ENCODE assay signal across 26 cellular contexts in genomic region chr10:119374236-119374635, GRCh38.
DNase-seq lines count a peak whose midpoint lies in the region; ATAC-seq, FAIRE-seq and TF ChIP-seq lines count a peak whose summit lies in the region.
"Had no signal": no experiment of that assay in that cellular context is flagged by ENCODE, and none has a peak within 500 bp of the region (broad histone marks: within the 10 kb centered on the region; RNA-seq: fewer than 3 reads in every experiment).

No MANE protein-coding gene starts in this region.

- H3K4me3 Mint-ChIP-seq in stimulated activated naive B cell treated with anti-CD40 and anti-IgM and Interleukin-4, amounts not matched to agents 10 μg/mL and 1 μg/mL and 100 μg/mL, for 72 hours, result no peak overlapping the region
- no peak overlapping the region for H3K4me3 Mint-ChIP-seq in type B pancreatic cell
- H3K4me3 Mint-ChIP-seq: CD4-positive, alpha-beta T cell had no signal

- H3K36me3 ChIP-seq in right atrium auricular region, result no peaks in the 10 kb centered on the region
- no peaks in the 10 kb centered on the region for H3K36me3 ChIP-seq in WERI-Rb-1
- no peaks in the 10 kb centered on the region for H3K36me3 ChIP-seq in kidney (ENCODE audit: control insufficient read depth in 1 of 2, insufficient read depth in 2 of 2, low read length in 2 of 2)
- H3K36me3 ChIP-seq: BE2C had no signal

- peak overlapping the region; percentile 49 for H3K27ac ChIP-seq in right cardiac atrium (ENCODE audit: low read length)
- no peak overlapping the region for H3K27ac ChIP-seq in right atrium auricular region
- H3K27ac ChIP-seq in WERI-Rb-1, result peak overlapping the region; percentile 8; the same call in 1 of the 2 replicates
- H3K27ac ChIP-seq in kidney (ENCODE audit: low read depth in 2 of 2, low read length in 2 of 2), result no peak overlapping the region
- H3K27ac ChIP-seq: PC-9, SK-N-MC had no signal

- FAIRE-seq in kidney (lab: Jason Lieb, UNC) (no peak), GM19239 (lab: Jason Lieb, UNC) (no peak)
- FAIRE-seq: A204.1, GM18507, H54 had no signal

- no peak overlapping the region for H3K9ac ChIP-seq in kidney (ENCODE audit: low read length in 2 of 2)

- intact Hi-C loops in right cardiac atrium (cut with DNase I) (loop anchor here in 1 of 4 donors (5.0 kb wide), 1 partner anchor 33 kb away; no protein-coding TSS in a partner anchor), kidney (cut with DNase I) (no loop called here)

- H3K4me1 ChIP-seq in right cardiac atrium (ENCODE audit: control insufficient read depth, insufficient read depth, low read length) (peaks cover 39% of the 10 kb centered on the region), right atrium auricular region (peaks cover 0 to 71% of the 10 kb centered on the region in 2 donors), kidney (ENCODE audit: control insufficient read depth in 1 of 2, insufficient read depth in 1 of 2, low read depth in 1 of 2, low read length in 2 of 2) (peaks cover 0 to 2% of the 10 kb centered on the region in 2 donors)
- H3K4me1 ChIP-seq: BE2C had no signal

- 84% methylated on average over 4 of the region's 4 CpGs for WGBS in right cardiac atrium

- no peak overlapping the region for H3K27ac Mint-ChIP-seq in stimulated activated naive B cell treated with anti-CD40 and anti-IgM and Interleukin-4, amounts not matched to agents 10 μg/mL and 1 μg/mL and 100 μg/mL, for 72 hours
- no peak overlapping the region for H3K27ac Mint-ChIP-seq in type B pancreatic cell

- H3K9me3 Mint-ChIP-seq in stimulated activated naive B cell treated with anti-CD40 and anti-IgM and Interleukin-4, amounts not matched to agents 10 μg/mL and 1 μg/mL and 100 μg/mL, for 72 hours, result peaks cover 5 to 14% of the 10 kb centered on the region in 2 donors
- H3K9me3 Mint-ChIP-seq in type B pancreatic cell, result no peaks in the 10 kb centered on the region
- H3K9me3 Mint-ChIP-seq: CD4-positive, alpha-beta T cell had no signal

- no peaks in the 10 kb centered on the region for H3K27me3 Mint-ChIP-seq in stimulated activated naive B cell treated with anti-CD40 and anti-IgM and Interleukin-4, amounts not matched to agents 10 μg/mL and 1 μg/mL and 100 μg/mL, for 72 hours
- no peaks in the 10 kb centered on the region for H3K27me3 Mint-ChIP-seq in type B pancreatic cell
- H3K27me3 Mint-ChIP-seq: CD4-positive, alpha-beta T cell had no signal

- no peaks in the 10 kb centered on the region for H3K27me3 ChIP-seq in right cardiac atrium (ENCODE audit: control insufficient read depth, insufficient read depth)
- no peaks in the 10 kb centered on the region for H3K27me3 ChIP-seq in right atrium auricular region
- H3K27me3 ChIP-seq in WERI-Rb-1 (ENCODE audit: insufficient read depth, low read depth, severe bottlenecking), result no peaks in the 10 kb centered on the region
- H3K27me3 ChIP-seq: BE2C had no signal

- H3K4me3 ChIP-seq in right cardiac atrium (ENCODE audit: low read length) (no peak overlapping the region), right atrium auricular region (no peak overlapping the region), WERI-Rb-1 (ENCODE audit: low read depth, low read length) (no peak overlapping the region), kidney (ENCODE audit: low read length in 2 of 2) (no peak overlapping the region)
- H3K4me3 ChIP-seq: PC-9, SK-N-MC had no signal

- peaks cover 53 to 96% of the 10 kb centered on the region in 2 donors for H3K4me1 Mint-ChIP-seq in stimulated activated naive B cell treated with anti-CD40 and anti-IgM and Interleukin-4, amounts not matched to agents 10 μg/mL and 1 μg/mL and 100 μg/mL, for 72 hours
- peaks cover 66% of the 10 kb centered on the region for H3K4me1 Mint-ChIP-seq in type B pancreatic cell (ENCODE audit: unreplicated experiment)

- DNase-seq in right cardiac atrium (peak in 1 of 3 donors; percentile 37), right atrium auricular region (ENCODE audit: low spot score) (no peak), WERI-Rb-1 (no peak), kidney (peak; percentile 30), foreskin melanocyte (no peak), type B pancreatic cell (ENCODE audit: extremely low spot score, unreplicated experiment) (no peak), GM19239 (ENCODE audit: insufficient read length, low spot score) (no peak)
- DNase-seq in stimulated activated naive B cell treated with anti-CD40 and anti-IgM and Interleukin-4, amounts not matched to agents 10 μg/mL and 1 μg/mL and 100 μg/mL, for 72 hours, result no peak
- DNase-seq: BE2C; CD4-positive, alpha-beta T cell; COR-L47; DMS79 treated with DMSO at 0.1 percent for 48 hours; KBM-7; MM.1S; NCI-H1092; NCI-H1436; NCI-H187 treated with DMSO at 0.1 percent for 48 hours; NCI-H2107; NCI-H510A; PC-9; RPMI8226; SHP77 treated with DMSO at 0.1 percent for 48 hours had no signal

- ATAC-seq in right cardiac atrium, result no peak
- ATAC-seq in stimulated activated naive B cell treated with anti-CD40 and anti-IgM and Interleukin-4, amounts not matched to agents 10 μg/mL and 1 μg/mL and 100 μg/mL, for 72 hours (replicated peaks), result no peak

- H3K9me3 ChIP-seq in right cardiac atrium (ENCODE audit: control insufficient read depth, low read length) (no peaks in the 10 kb centered on the region), right atrium auricular region (no peaks in the 10 kb centered on the region), WERI-Rb-1 (ENCODE audit: severe bottlenecking) (no peaks in the 10 kb centered on the region), kidney (ENCODE audit: control insufficient read depth in 1 of 2, low read length in 2 of 2) (no peaks in the 10 kb centered on the region)
- H3K9me3 ChIP-seq: BE2C had no signal

- TF ChIP-seq CTCF in right atrium auricular region (IDR thresholded peaks at IDR 0.05) (no peak), WERI-Rb-1 (IDR thresholded peaks at IDR 0.05; ENCODE audit: low read depth, low read length) (no peak), kidney (IDR thresholded peaks at IDR 0.05; ENCODE audit: borderline replicate concordance, extremely low read depth, insufficient read depth) (no peak), type B pancreatic cell (conservative IDR thresholded peaks at IDR 0.05) (no peak)

- H3K36me3 Mint-ChIP-seq in stimulated activated naive B cell treated with anti-CD40 and anti-IgM and Interleukin-4, amounts not matched to agents 10 μg/mL and 1 μg/mL and 100 μg/mL, for 72 hours, result peaks cover 22 to 32% of the 10 kb centered on the region in 2 donors
- no peaks in the 10 kb centered on the region for H3K36me3 Mint-ChIP-seq in type B pancreatic cell

Comparison
In these comparisons a context has a peak if more than half of its experiments do, and no peak if none do; other contexts are left out.
1. H3K27ac ChIP-seq: peak in right cardiac atrium (single experiment) and WERI-Rb-1 (single experiment); none in right atrium auricular region (0 of 2) and kidney (0 of 2).